2 cellular contexts compared by ENCODE assay signal in the genomic region with DNA sequence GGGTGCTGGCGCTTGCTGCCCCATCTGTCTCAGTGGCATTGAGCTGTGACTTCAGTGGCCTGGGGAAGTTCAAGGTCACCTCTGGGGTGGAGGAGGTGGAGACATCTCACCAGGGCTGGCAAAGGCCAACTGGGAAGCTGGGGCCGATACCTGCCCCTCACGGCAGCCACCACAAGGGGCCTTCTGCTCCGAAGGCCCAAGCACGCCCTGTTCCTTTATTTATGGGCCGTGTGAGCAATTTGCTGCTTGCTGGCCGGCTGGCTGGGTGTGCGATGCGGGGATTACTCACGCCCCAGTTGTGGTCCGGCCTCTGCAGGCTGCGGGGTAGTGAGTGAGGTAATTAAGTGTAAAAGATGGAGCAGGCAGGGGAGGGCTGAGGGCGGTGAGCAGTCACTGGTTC.
TF ChIP-seq lines count a peak whose summit lies in the region.

No MANE protein-coding gene starts in this region.

TF ChIP-seq in HEK293, 187 proteins besides CTCF, POLR2A, EP300 and RAD21:
- TF ChIP-seq EGR2 (tag by site-specific recombination; IDR thresholded peaks at IDR 0.05; ENCODE audit: low read depth) (peak; percentile 75), ZIC2 (tag by site-specific recombination; IDR thresholded peaks at IDR 0.05) (peak; percentile 85), GLIS2 (tag by site-specific recombination; IDR thresholded peaks at IDR 0.05) (peak; percentile 62), ZNF169 (tag by site-specific recombination; IDR thresholded peaks at IDR 0.05) (no peak), IKZF3 (tag by site-specific recombination; IDR thresholded peaks at IDR 0.05) (no peak), ZNF341 (tag by site-specific recombination; IDR thresholded peaks at IDR 0.05; ENCODE audit: low read depth) (peak; percentile 29; the same call in 1 of the 2 replicates), ZBTB20 (tag by site-specific recombination; IDR thresholded peaks at IDR 0.05) (peak; percentile 44; the same call in 1 of the 2 replicates), FEZF1 (tag by site-specific recombination; IDR thresholded peaks at IDR 0.05) (peak; percentile 46; the same call in 1 of the 2 replicates), ZNF600 (tag by site-specific recombination; IDR thresholded peaks at IDR 0.05) (peak; percentile 64; the same call in 1 of the 2 replicates), ZFHX2 (tag by site-specific recombination; conservative IDR thresholded peaks at IDR 0.05) (peak; percentile 48), GLIS1 (tag by site-specific recombination; IDR thresholded peaks at IDR 0.05) (peak; percentile 56), ZNF335 (tag by site-specific recombination; conservative IDR thresholded peaks at IDR 0.05) (0 out of 2 replicates have a peak, but pooled peaks have one; percentile 25), ZNF664 (tag by site-specific recombination; IDR thresholded peaks at IDR 0.05) (no peak), SP2 (tag by site-specific recombination; IDR thresholded peaks at IDR 0.05) (0 out of 2 replicates have a peak, but pooled peaks have one; percentile 8)
- TF ChIP-seq, protein P1, sequence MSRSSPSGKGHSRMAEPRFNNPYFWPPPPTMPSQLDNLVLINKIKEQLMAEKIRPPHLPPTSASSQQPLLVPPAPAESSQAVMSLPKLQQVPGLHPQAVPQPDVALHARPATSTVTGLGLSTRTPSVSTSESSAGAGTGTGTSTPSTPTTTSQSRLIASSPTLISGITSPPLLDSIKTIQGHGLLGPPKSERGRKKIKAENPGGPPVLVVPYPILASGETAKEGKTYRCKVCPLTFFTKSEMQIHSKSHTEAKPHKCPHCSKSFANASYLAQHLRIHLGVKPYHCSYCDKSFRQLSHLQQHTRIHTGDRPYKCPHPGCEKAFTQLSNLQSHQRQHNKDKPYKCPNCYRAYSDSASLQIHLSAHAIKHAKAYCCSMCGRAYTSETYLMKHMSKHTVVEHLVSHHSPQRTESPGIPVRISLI (tag by site-specific recombination; IDR thresholded peaks at IDR 0.05): no peak
- TF ChIP-seq, protein P2, sequence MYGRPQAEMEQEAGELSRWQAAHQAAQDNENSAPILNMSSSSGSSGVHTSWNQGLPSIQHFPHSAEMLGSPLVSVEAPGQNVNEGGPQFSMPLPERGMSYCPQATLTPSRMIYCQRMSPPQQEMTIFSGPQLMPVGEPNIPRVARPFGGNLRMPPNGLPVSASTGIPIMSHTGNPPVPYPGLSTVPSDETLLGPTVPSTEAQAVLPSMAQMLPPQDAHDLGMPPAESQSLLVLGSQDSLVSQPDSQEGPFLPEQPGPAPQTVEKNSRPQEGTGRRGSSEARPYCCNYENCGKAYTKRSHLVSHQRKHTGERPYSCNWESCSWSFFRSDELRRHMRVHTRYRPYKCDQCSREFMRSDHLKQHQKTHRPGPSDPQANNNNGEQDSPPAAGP (tag by site-specific recombination; IDR thresholded peaks at IDR 0.05): peak; percentile 67; the same call in 1 of the 2 replicates

TF ChIP-seq in K562, 482 proteins besides CTCF, POLR2A, EP300 and RAD21:
- TF ChIP-seq, protein P3, sequence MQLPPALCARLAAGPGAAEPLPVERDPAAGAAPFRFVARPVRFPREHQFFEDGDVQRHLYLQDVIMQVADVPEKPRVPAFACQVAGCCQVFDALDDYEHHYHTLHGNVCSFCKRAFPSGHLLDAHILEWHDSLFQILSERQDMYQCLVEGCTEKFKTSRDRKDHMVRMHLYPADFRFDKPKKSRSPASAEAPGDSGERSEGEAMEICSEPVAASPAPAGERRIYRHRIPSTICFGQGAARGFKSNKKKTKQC (CRISPR knock-in tag; IDR thresholded peaks at IDR 0.05): no peak
- TF ChIP-seq, protein P4, sequence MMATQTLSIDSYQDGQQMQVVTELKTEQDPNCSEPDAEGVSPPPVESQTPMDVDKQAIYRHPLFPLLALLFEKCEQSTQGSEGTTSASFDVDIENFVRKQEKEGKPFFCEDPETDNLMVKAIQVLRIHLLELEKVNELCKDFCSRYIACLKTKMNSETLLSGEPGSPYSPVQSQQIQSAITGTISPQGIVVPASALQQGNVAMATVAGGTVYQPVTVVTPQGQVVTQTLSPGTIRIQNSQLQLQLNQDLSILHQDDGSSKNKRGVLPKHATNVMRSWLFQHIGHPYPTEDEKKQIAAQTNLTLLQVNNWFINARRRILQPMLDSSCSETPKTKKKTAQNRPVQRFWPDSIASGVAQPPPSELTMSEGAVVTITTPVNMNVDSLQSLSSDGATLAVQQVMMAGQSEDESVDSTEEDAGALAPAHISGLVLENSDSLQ (IDR thresholded peaks at IDR 0.05): no peak
- TF ChIP-seq CTBP1 (IDR thresholded peaks at IDR 0.05; ENCODE audit: borderline replicate concordance) (0 out of 2 replicates have a peak, but pooled peaks have one; percentile 18), RBFOX2 (IDR thresholded peaks at IDR 0.05; ENCODE audit: low read depth, low read length) (peak; percentile 34; the same call in 1 of the 2 replicates), XRCC4 (IDR thresholded peaks at IDR 0.05; ENCODE audit: extremely low read depth, insufficient read depth, insufficient read length) (no peak), CREBBP (IDR thresholded peaks at IDR 0.05; ENCODE audit: low read depth, low read length) (no peak), CREM (IDR thresholded peaks at IDR 0.05; ENCODE audit: low read depth) (peak; percentile 31; the same call in 1 of the 2 replicates), ATF7 (IDR thresholded peaks at IDR 0.05) (peak; percentile 21; the same call in 1 of the 2 replicates), ZNF707 (CRISPR knock-in tag; conservative IDR thresholded peaks at IDR 0.05) (no peak), GATAD2B (IDR thresholded peaks at IDR 0.05; ENCODE audit: borderline replicate concordance) (no peak), ARID1B (IDR thresholded peaks at IDR 0.05) (peak; percentile 17; the same call in 1 of the 2 replicates), CSDE1 (IDR thresholded peaks at IDR 0.05) (no peak), POLR2G (IDR thresholded peaks at IDR 0.05; ENCODE audit: low read depth, low read length) (0 out of 2 replicates have a peak, but pooled peaks have one; percentile 26), BHLHE40 (IDR thresholded peaks at IDR 0.05; ENCODE audit: low read length) (peak; percentile 7; the same call in 1 of the 2 replicates), ZFP1 (CRISPR knock-in tag; IDR thresholded peaks at IDR 0.05) (no peak), CHD4 (IDR thresholded peaks at IDR 0.05; ENCODE audit: insufficient read depth, insufficient replicate concordance, low read depth, low read length, poor library complexity, severe bottlenecking) (no peak), ZFX (CRISPR knock-in tag; IDR thresholded peaks at IDR 0.05) (peak; percentile 65), ESRRA (IDR thresholded peaks at IDR 0.05; ENCODE audit: borderline replicate concordance, low read depth) (peak; percentile 86), ADNP (tag; IDR thresholded peaks at IDR 0.05) (no peak), ZBTB1 (CRISPR knock-in tag; IDR thresholded peaks at IDR 0.05; ENCODE audit: borderline replicate concordance, low read depth) (peak; percentile 81; the same call in 1 of the 2 replicates), ARNT (IDR thresholded peaks at IDR 0.05) (no peak)
- TF ChIP-seq, protein P5, sequence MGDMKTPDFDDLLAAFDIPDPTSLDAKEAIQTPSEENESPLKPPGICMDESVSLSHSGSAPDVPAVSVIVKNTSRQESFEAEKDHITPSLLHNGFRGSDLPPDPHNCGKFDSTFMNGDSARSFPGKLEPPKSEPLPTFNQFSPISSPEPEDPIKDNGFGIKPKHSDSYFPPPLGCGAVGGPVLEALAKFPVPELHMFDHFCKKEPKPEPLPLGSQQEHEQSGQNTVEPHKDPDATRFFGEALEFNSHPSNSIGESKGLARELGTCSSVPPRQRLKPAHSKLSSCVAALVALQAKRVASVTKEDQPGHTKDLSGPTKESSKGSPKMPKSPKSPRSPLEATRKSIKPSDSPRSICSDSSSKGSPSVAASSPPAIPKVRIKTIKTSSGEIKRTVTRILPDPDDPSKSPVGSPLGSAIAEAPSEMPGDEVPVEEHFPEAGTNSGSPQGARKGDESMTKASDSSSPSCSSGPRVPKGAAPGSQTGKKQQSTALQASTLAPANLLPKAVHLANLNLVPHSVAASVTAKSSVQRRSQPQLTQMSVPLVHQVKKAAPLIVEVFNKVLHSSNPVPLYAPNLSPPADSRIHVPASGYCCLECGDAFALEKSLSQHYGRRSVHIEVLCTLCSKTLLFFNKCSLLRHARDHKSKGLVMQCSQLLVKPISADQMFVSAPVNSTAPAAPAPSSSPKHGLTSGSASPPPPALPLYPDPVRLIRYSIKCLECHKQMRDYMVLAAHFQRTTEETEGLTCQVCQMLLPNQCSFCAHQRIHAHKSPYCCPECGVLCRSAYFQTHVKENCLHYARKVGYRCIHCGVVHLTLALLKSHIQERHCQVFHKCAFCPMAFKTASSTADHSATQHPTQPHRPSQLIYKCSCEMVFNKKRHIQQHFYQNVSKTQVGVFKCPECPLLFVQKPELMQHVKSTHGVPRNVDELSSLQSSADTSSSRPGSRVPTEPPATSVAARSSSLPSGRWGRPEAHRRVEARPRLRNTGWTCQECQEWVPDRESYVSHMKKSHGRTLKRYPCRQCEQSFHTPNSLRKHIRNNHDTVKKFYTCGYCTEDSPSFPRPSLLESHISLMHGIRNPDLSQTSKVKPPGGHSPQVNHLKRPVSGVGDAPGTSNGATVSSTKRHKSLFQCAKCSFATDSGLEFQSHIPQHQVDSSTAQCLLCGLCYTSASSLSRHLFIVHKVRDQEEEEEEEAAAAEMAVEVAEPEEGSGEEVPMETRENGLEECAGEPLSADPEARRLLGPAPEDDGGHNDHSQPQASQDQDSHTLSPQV (IDR thresholded peaks at IDR 0.05): peak; percentile 49; the same call in 1 of the 2 replicates
- TF ChIP-seq, protein P6, sequence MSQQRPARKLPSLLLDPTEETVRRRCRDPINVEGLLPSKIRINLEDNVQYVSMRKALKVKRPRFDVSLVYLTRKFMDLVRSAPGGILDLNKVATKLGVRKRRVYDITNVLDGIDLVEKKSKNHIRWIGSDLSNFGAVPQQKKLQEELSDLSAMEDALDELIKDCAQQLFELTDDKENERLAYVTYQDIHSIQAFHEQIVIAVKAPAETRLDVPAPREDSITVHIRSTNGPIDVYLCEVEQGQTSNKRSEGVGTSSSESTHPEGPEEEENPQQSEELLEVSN (IDR thresholded peaks at IDR 0.05; ENCODE audit: borderline replicate concordance in 1 of 2, extremely low read depth in 1 of 2, insufficient read depth in 1 of 2, insufficient read length in 1 of 2, low read depth in 1 of 2, low read length in 1 of 2, poor library complexity in 1 of 2, severe bottlenecking in 1 of 2): peak in 1 of 2 experiments; percentile 15
- TF ChIP-seq, protein P7, sequence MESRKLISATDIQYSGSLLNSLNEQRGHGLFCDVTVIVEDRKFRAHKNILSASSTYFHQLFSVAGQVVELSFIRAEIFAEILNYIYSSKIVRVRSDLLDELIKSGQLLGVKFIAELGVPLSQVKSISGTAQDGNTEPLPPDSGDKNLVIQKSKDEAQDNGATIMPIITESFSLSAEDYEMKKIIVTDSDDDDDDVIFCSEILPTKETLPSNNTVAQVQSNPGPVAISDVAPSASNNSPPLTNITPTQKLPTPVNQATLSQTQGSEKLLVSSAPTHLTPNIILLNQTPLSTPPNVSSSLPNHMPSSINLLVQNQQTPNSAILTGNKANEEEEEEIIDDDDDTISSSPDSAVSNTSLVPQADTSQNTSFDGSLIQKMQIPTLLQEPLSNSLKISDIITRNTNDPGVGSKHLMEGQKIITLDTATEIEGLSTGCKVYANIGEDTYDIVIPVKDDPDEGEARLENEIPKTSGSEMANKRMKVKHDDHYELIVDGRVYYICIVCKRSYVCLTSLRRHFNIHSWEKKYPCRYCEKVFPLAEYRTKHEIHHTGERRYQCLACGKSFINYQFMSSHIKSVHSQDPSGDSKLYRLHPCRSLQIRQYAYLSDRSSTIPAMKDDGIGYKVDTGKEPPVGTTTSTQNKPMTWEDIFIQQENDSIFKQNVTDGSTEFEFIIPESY (CRISPR knock-in tag; IDR thresholded peaks at IDR 0.05): peak; percentile 79
- TF ChIP-seq, protein P8, sequence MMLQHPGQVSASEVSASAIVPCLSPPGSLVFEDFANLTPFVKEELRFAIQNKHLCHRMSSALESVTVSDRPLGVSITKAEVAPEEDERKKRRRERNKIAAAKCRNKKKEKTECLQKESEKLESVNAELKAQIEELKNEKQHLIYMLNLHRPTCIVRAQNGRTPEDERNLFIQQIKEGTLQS (IDR thresholded peaks at IDR 0.05): peak; percentile 38; the same call in 1 of the 2 replicates
- TF ChIP-seq, protein P8 (CRISPR knock-in tag; conservative IDR thresholded peaks at IDR 0.05): no peak
- TF ChIP-seq, protein P9, sequence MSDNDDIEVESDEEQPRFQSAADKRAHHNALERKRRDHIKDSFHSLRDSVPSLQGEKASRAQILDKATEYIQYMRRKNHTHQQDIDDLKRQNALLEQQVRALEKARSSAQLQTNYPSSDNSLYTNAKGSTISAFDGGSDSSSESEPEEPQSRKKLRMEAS (CRISPR knock-in tag; IDR thresholded peaks at IDR 0.05): peak; percentile 48
- TF ChIP-seq, protein P10, sequence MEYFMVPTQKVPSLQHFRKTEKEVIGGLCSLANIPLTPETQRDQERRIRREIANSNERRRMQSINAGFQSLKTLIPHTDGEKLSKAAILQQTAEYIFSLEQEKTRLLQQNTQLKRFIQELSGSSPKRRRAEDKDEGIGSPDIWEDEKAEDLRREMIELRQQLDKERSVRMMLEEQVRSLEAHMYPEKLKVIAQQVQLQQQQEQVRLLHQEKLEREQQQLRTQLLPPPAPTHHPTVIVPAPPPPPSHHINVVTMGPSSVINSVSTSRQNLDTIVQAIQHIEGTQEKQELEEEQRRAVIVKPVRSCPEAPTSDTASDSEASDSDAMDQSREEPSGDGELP (CRISPR knock-in tag; IDR thresholded peaks at IDR 0.05; ENCODE audit: borderline replicate concordance): peak; percentile 50; the same call in 1 of the 2 replicates
- TF ChIP-seq, protein P11, sequence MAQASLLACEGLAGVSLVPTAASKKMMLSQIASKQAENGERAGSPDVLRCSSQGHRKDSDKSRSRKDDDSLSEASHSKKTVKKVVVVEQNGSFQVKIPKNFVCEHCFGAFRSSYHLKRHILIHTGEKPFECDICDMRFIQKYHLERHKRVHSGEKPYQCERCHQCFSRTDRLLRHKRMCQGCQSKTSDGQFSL (CRISPR knock-in tag; IDR thresholded peaks at IDR 0.05): peak; percentile 49
- TF ChIP-seq, protein P11 (tag; IDR thresholded peaks at IDR 0.05): no peak
TF ChIP-seq in K562: peak in this region for 17.
